Comparison of ENCODE assay signal across 1 cellular context in the genomic region with DNA sequence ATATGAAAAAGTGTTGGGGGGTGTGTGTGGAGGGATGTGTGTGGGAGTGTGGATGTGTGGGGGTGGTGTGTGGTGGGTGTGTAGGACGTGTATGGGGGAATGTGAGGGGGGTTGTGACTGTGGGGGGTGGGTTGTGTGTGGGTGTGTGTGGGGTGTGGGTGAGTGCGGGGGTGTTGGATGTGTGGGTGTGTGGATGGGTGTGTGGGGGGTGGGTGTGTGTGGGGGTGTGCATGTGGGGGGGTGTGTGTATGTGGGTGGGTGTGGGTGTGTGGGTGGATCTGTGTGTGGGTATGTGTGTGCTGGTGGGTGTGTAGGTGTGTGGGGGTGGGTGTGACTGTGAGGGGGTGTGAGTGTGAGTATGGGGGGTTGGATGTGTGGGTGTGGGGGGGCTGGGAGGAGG.
TF ChIP-seq lines count a peak whose summit lies in the region.

No MANE protein-coding gene starts in this region.

TF ChIP-seq in H1, 55 proteins besides CTCF, POLR2A, EP300 and RAD21:
- TF ChIP-seq BCL11A (IDR thresholded peaks at IDR 0.05; ENCODE audit: low read depth in 2 of 2, low read length in 2 of 2) (no peak), POLR2AphosphoS5 (IDR thresholded peaks at IDR 0.05; ENCODE audit: low read depth, low read length) (peak; percentile 68; the same call in 1 of the 2 replicates), SIRT6 (IDR thresholded peaks at IDR 0.05; ENCODE audit: low read length) (no peak)
TF ChIP-seq in H1: peak in this region for 1.
